Comparison of ENCODE assay signal across 2 cellular contexts in the genomic region with DNA sequence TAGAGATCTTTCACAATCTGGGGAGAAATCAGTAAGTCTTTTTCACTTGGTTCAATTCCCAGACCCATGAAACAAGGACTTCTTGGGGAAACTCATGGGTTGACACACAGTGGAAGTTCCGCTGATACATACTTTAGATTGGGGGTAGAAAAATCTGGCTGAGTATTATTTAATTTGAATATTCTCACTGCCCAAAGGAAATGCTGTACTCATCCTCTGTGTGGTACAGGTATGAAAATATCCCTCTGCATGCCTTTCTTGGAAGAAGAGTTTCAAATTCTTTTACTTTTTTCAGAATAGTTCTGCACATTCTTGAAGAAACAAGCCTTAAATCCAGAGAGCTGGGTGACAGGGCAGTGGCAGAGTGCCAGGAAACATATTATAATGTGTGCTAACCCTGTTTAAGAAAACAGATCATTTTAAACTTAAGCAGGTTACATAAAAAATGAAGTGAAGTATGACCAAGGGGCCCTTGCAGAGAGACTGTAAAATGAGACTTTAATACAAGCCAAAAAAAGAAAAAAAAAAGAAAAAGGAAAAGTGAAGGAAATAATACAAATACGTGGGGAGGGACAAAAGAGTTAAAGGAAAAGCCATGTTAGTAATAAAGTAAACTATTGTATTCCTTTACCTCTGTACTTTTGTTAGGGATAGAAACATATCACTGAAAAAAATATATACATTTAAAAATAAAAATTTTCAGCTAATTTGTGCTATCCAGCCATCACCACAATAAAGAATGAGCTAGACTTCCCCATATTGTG.
A peak's percentile ranks its signal among the peaks of the same experiment; 100 is the strongest.
TF ChIP-seq lines count a peak whose summit lies in the region.

No MANE protein-coding gene starts in this region.

TF ChIP-seq in HEK293, 187 proteins besides CTCF, POLR2A, EP300 and RAD21 (continued from another document):
- no peak for TF ChIP-seq ZNF670 (tag by site-specific recombination; IDR thresholded peaks at IDR 0.05; ENCODE audit: low read depth)
- TF ChIP-seq ZNF391 (tag by site-specific recombination; IDR thresholded peaks at IDR 0.05; ENCODE audit: borderline replicate concordance, low read depth), result no peak
- TF ChIP-seq, protein P1, sequence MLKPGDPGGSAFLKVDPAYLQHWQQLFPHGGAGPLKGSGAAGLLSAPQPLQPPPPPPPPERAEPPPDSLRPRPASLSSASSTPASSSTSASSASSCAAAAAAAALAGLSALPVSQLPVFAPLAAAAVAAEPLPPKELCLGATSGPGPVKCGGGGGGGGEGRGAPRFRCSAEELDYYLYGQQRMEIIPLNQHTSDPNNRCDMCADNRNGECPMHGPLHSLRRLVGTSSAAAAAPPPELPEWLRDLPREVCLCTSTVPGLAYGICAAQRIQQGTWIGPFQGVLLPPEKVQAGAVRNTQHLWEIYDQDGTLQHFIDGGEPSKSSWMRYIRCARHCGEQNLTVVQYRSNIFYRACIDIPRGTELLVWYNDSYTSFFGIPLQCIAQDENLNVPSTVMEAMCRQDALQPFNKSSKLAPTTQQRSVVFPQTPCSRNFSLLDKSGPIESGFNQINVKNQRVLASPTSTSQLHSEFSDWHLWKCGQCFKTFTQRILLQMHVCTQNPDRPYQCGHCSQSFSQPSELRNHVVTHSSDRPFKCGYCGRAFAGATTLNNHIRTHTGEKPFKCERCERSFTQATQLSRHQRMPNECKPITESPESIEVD (tag by site-specific recombination; IDR thresholded peaks at IDR 0.05), result peak; percentile 72
TF ChIP-seq in HEK293: peak in this region for 3.

TF ChIP-seq in GM23338, 12 proteins besides CTCF, POLR2A, EP300 and RAD21 (continued from another document):
- TF ChIP-seq, protein P2, sequence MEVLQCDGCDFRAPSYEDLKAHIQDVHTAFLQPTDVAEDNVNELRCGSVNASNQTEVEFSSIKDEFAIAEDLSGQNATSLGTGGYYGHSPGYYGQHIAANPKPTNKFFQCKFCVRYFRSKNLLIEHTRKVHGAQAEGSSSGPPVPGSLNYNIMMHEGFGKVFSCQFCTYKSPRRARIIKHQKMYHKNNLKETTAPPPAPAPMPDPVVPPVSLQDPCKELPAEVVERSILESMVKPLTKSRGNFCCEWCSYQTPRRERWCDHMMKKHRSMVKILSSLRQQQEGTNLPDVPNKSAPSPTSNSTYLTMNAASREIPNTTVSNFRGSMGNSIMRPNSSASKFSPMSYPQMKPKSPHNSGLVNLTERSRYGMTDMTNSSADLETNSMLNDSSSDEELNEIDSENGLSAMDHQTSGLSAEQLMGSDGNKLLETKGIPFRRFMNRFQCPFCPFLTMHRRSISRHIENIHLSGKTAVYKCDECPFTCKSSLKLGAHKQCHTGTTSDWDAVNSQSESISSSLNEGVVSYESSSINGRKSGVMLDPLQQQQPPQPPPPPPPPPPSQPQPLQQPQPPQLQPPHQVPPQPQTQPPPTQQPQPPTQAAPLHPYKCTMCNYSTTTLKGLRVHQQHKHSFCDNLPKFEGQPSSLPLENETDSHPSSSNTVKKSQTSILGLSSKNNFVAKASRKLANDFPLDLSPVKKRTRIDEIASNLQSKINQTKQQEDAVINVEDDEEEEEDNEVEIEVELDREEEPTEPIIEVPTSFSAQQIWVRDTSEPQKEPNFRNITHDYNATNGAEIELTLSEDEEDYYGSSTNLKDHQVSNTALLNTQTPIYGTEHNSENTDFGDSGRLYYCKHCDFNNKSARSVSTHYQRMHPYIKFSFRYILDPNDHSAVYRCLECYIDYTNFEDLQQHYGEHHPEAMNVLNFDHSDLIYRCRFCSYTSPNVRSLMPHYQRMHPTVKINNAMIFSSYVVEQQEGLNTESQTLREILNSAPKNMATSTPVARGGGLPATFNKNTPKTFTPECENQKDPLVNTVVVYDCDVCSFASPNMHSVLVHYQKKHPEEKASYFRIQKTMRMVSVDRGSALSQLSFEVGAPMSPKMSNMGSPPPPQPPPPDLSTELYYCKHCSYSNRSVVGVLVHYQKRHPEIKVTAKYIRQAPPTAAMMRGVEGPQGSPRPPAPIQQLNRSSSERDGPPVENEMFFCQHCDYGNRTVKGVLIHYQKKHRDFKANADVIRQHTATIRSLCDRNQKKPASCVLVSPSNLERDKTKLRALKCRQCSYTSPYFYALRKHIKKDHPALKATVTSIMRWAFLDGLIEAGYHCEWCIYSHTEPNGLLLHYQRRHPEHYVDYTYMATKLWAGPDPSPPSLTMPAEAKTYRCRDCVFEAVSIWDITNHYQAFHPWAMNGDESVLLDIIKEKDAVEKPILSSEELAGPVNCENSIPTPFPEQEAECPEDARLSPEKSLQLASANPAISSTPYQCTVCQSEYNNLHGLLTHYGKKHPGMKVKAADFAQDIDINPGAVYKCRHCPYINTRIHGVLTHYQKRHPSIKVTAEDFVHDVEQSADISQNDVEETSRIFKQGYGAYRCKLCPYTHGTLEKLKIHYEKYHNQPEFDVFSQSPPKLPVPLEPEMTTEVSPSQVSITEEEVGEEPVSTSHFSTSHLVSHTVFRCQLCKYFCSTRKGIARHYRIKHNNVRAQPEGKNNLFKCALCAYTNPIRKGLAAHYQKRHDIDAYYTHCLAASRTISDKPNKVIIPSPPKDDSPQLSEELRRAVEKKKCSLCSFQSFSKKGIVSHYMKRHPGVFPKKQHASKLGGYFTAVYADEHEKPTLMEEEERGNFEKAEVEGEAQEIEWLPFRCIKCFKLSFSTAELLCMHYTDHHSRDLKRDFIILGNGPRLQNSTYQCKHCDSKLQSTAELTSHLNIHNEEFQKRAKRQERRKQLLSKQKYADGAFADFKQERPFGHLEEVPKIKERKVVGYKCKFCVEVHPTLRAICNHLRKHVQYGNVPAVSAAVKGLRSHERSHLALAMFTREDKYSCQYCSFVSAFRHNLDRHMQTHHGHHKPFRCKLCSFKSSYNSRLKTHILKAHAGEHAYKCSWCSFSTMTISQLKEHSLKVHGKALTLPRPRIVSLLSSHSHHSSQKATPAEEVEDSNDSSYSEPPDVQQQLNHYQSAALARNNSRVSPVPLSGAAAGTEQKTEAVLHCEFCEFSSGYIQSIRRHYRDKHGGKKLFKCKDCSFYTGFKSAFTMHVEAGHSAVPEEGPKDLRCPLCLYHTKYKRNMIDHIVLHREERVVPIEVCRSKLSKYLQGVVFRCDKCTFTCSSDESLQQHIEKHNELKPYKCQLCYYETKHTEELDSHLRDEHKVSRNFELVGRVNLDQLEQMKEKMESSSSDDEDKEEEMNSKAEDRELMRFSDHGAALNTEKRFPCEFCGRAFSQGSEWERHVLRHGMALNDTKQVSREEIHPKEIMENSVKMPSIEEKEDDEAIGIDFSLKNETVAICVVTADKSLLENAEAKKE (CRISPR knock-in tag; IDR thresholded peaks at IDR 0.05), result no peak
- TF ChIP-seq REST (IDR thresholded peaks at IDR 0.05; ENCODE audit: unreplicated experiment), result no peak
- TF ChIP-seq NANOG (IDR thresholded peaks at IDR 0.05; ENCODE audit: borderline replicate concordance), result no peak
